In the genomic region with DNA sequence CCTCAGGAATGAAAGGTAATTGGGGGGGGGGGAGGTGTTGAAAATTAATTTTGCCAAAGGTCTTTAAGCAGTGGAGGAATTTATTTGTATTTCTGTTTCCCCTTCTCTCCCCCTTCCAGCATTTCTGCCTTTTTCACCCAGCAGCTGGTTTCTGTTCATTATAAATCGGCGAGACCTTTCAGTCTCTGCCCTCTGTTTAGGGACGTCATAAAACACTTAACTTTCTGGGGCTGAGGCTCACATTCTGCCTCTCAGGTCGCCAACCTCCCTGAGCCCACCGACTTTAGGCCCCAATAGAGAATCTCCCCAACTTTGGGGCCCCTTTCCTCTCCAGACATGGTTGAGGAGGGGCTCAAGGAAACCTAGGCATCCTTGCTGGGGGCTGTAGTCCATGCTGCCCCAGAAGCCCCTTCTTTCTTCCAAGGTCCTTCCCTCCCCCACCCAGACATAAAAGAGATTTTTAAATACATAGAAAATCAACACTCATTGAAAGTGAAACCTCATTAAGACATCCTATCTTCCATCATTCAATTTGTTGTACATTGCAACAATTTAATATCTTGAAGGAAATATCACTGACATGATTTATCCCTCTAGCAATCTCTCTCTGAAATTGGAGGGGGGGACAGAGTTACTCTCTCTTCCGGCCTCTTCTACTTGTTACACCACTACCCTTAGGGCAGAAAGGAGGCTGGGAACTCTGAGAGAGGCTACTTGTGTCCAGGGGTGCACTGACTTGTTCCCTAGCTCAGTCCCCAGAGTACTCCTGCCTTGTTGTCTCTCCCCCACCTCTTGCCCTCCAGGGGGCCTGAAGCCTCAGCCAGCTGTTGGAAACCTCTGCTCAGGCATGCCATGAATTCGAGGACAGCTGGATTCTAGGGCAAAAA, we compare ENCODE assay signal across 20 cellular contexts. TPM values are rescaled to one million over a fixed set of nuclear protein-coding genes. Genes with fewer than 3 reads are reported as not detected.
DNase-seq lines count a peak whose midpoint lies in the region; ATAC-seq and TF ChIP-seq lines count a peak whose summit lies in the region.
"Had no signal": no experiment of that assay in that cellular context is flagged by ENCODE, and none has a peak within 500 bp of the region (broad histone marks: within the 10 kb centered on the region; RNA-seq: fewer than 3 reads in every experiment).

No MANE protein-coding gene starts in this region.

- CTCF ChIA-PET in AG04449 (lab: Yijun Ruan, JAX): interaction anchor here (3.4 to 23.4 kb wide), 5 partner anchors 18 to 189 kb away, joined by 10 to 908 read pairs (median 44); a partner anchor contains a TSS
- CTCF ChIA-PET in OCI-LY7 (lab: Charles Lee; ENCODE audit: unreplicated experiment): interaction anchor here (1.3 kb wide), 1 partner anchor 166 kb away, joined by 3 read pairs; no protein-coding TSS in a partner anchor

- H3K4me3 ChIP-seq in AG04449 (ENCODE audit: low read depth, low read length) (peak overlapping the region; percentile 42), OCI-LY7 (ENCODE audit: low read depth, low read length, poor library complexity, severe bottlenecking) (no peak overlapping the region), fibroblast of villous mesenchyme (ENCODE audit: low read depth, low read length) (peak overlapping the region; percentile 28), heart right ventricle (no peak overlapping the region), vagina (no peak overlapping the region)
- H3K4me3 ChIP-seq: heart left ventricle, thyroid gland had no signal

- TF ChIP-seq CTCF in AG04449 (IDR thresholded peaks at IDR 0.05; ENCODE audit: insufficient read depth, low read length, missing control alignments) (peak; percentile 19), OCI-LY7 (conservative IDR thresholded peaks at IDR 0.05; ENCODE audit: low read length) (no peak), fibroblast of villous mesenchyme (IDR thresholded peaks at IDR 0.05; ENCODE audit: insufficient read depth, low read depth, low read length) (no peak), heart right ventricle (IDR thresholded peaks at IDR 0.05) (no peak), vagina (IDR thresholded peaks at IDR 0.05) (no peak)

- BruUV-seq in OCI-LY7 (replicated peaks; lab: Mats Ljungman, UMichigan): no TSS peak

- no peak for ATAC-seq in HG03159 (IDR thresholded peaks at IDR 0.05; ENCODE audit: unreplicated experiment)
- no peak for ATAC-seq in heart right ventricle
- ATAC-seq in left cardiac atrium: no peak
- ATAC-seq: heart left ventricle had no signal

- H3K36me3 ChIP-seq in OCI-LY7 (ENCODE audit: insufficient read depth, low read length): no peaks in the 10 kb centered on the region
- no peaks in the 10 kb centered on the region for H3K36me3 ChIP-seq in heart right ventricle
- no peaks in the 10 kb centered on the region for H3K36me3 ChIP-seq in vagina
- H3K36me3 ChIP-seq: brain microvascular endothelial cell, heart left ventricle, thyroid gland had no signal

- no peaks in the 10 kb centered on the region for H4K20me1 ChIP-seq in OCI-LY7 (ENCODE audit: insufficient read depth, low read length)

- H3K27ac ChIP-seq in OCI-LY7 (ENCODE audit: low read depth, low read length, poor library complexity, severe bottlenecking) (no peak overlapping the region), heart right ventricle (no peak overlapping the region), vagina (no peak overlapping the region)
- H3K27ac ChIP-seq: brain microvascular endothelial cell, epithelial cell of prostate, heart left ventricle, thyroid gland had no signal

- DNase-seq in AG04449 (ENCODE audit: low read depth, low spot score) (no peak), OCI-LY7 (ENCODE audit: low spot score) (no peak), fibroblast of villous mesenchyme (ENCODE audit: low read depth) (no peak), posterior vena cava (ENCODE audit: low spot score) (peak; percentile 45), heart right ventricle (no peak), left cardiac atrium (no peak), vagina (ENCODE audit: extremely low spot score in 2 of 2) (no peak)
- DNase-seq: activated CD4-positive, alpha-beta T cell treated with anti-CD3 and anti-CD28 coated beads, Interleukin-2, amount 50 U/mL, for 4 hours; activated naive CD4-positive, alpha-beta T cell treated with anti-CD3 and anti-CD28 coated beads, Interleukin-2, amount 50 U/mL, for 16 hours; activated T-cell treated with anti-CD3 and anti-CD28 coated beads, Interleukin-2, amount 50 U/mL, for 24 hours; brain microvascular endothelial cell; GOT3; heart left ventricle; Kasumi-1; NCI-H146; RPMI8226; thyroid gland had no signal

- peak overlapping the region; percentile 53 for H3K4me2 ChIP-seq in OCI-LY7 (ENCODE audit: low read length)

- POLR2A ChIA-PET in AG04449 (lab: Yijun Ruan, JAX) (interaction anchor here (0.9 to 3.9 kb wide), 5 partner anchors 9 to 41 kb away, joined by 3 to 28 read pairs (median 14); a partner anchor contains a TSS), OCI-LY7 (lab: Charles Lee) (interaction anchor here (0.7 to 0.8 kb wide), 2 partner anchors 108 to 190 kb away, joined by 4 to 6 read pairs; no protein-coding TSS in a partner anchor)

- intact Hi-C loops in OCI-LY7 (cut with micrococcal nuclease; ENCODE audit: unreplicated experiment) (no loop called here), posterior vena cava (cut with DNase I) (loop anchor here (2.0 to 5.0 kb wide), 2 partner anchors 19 to 33 kb away; no protein-coding TSS in a partner anchor), heart right ventricle (cut with DNase I) (no loop called here), left cardiac atrium (cut with DNase I) (no loop called here), vagina (cut with DNase I) (no loop called here)

- H2AFZ ChIP-seq in OCI-LY7 (ENCODE audit: low read length): peak overlapping the region; percentile 51

- H3K9me2 ChIP-seq in OCI-LY7 (ENCODE audit: insufficient read depth, low read length): no peaks in the 10 kb centered on the region

- TF ChIP-seq POLR2A in vagina (IDR thresholded peaks at IDR 0.05): no peak

- WGBS in heart right ventricle, 2 donors: 34 to 38% methylated on average over 7 of the region's 7 CpGs

- H3K9me3 ChIP-seq in OCI-LY7 (ENCODE audit: low read length) (no peaks in the 10 kb centered on the region), heart right ventricle (no peaks in the 10 kb centered on the region), vagina (no peaks in the 10 kb centered on the region)
- H3K9me3 ChIP-seq: heart left ventricle, thyroid gland had no signal

- no peaks in the 10 kb centered on the region for H3K79me2 ChIP-seq in OCI-LY7 (ENCODE audit: insufficient read depth, low read depth, low read length)

- H3K4me1 ChIP-seq in OCI-LY7 (ENCODE audit: insufficient read depth, low read length, poor library complexity, severe bottlenecking) (peaks cover 66% of the 10 kb centered on the region), heart right ventricle (peaks cover 0 to 12% (median 1%) of the 10 kb centered on the region in 9 donors), vagina (peaks cover 11% of the 10 kb centered on the region)

- peaks cover 41 to 100% (median 100%) of the 10 kb centered on the region in 7 donors for H3K27me3 ChIP-seq in heart right ventricle
- H3K27me3 ChIP-seq in vagina: peaks cover 21% of the 10 kb centered on the region

RNA-seq across cellular contexts. Expression of a gene that starts 2.5 kb away (rescaled TPM):
- 0.92 and 1.6 TPM in 2 replicates for total RNA-seq in OCI-LY7 (2014; rRNA removed; shearing (Covaris generic))
- total RNA-seq in OCI-LY7 (2022) (2.7 and 3.7 TPM in 2 replicates), fibroblast of villous mesenchyme (1.6 and 1.7 TPM in 2 replicates), posterior vena cava (10 to 100 TPM; 23.5 to 31.1 TPM), heart right ventricle (under 1 TPM in 4 of 10 donors, not detected in 6; 0.13 to 0.36 (median 0.18) TPM), left cardiac atrium (under 1 TPM in 1 of 2 donors, not detected in 1; 0.50 TPM), vagina (not detected)
- under 1 TPM; 0.03 to 0.29 TPM for polyA plus RNA-seq in heart right ventricle
- total RNA-seq: thyroid gland had no signal

RNA-seq across cellular contexts. Expression of a gene that starts 7.1 kb away (rescaled TPM):
- not detected in 2 replicates for total RNA-seq in OCI-LY7 (2014; rRNA removed; shearing (Covaris generic))
- total RNA-seq in OCI-LY7 (2022) (not detected in 2 replicates), fibroblast of villous mesenchyme (0.43 and 1.3 TPM in 2 replicates), posterior vena cava (1 to 10 TPM; 2.9 to 5.6 TPM), heart right ventricle (not detected), left cardiac atrium (not detected), vagina (not detected)
- under 1 TPM in 1 of 2 donors, not detected in 1; 0.01 TPM for polyA plus RNA-seq in heart right ventricle
- total RNA-seq: heart left ventricle, mucosa of gallbladder had no signal
- polyA plus RNA-seq: heart left ventricle had no signal

RNA-seq across cellular contexts. Expression of a gene that starts 17.0 kb away (rescaled TPM):
- not detected in 2 replicates for total RNA-seq in OCI-LY7 (2014; rRNA removed; shearing (Covaris generic))
- total RNA-seq in OCI-LY7 (2022): not detected in 2 replicates
- total RNA-seq in fibroblast of villous mesenchyme: 0.86 and 2.6 TPM in 2 replicates
- total RNA-seq in posterior vena cava: 10 to 100 TPM; 13.5 to 22.4 TPM
- not detected for total RNA-seq in heart right ventricle
- polyA plus RNA-seq in heart right ventricle: not detected
- total RNA-seq in left cardiac atrium: not detected
- not detected for total RNA-seq in vagina
- total RNA-seq: heart left ventricle, mucosa of gallbladder, thyroid gland had no signal
- polyA plus RNA-seq: heart left ventricle had no signal

RNA-seq across cellular contexts. Expression of a gene that starts 25.8 kb away (rescaled TPM):
- total RNA-seq in OCI-LY7 (2014; rRNA removed; shearing (Covaris generic)): not detected in 2 replicates
- 0.42 and 0.57 TPM in 2 replicates for total RNA-seq in OCI-LY7 (2022)
- total RNA-seq in fibroblast of villous mesenchyme: 0.86 and 7.4 TPM in 2 replicates
- 10 to 100 TPM in 1 of 2 donors, 1 to 10 TPM in 1; 7.0 to 12.0 TPM for total RNA-seq in posterior vena cava
- not detected for total RNA-seq in heart right ventricle
- not detected for polyA plus RNA-seq in heart right ventricle
- not detected for total RNA-seq in left cardiac atrium
- not detected for total RNA-seq in vagina
- total RNA-seq: heart left ventricle, mucosa of gallbladder had no signal
- polyA plus RNA-seq: heart left ventricle had no signal

RNA-seq across cellular contexts. Expression of a gene that starts 27.9 kb away (rescaled TPM):
- 6.2 and 7.1 TPM in 2 replicates for total RNA-seq in OCI-LY7 (2014; rRNA removed; shearing (Covaris generic))
- total RNA-seq in OCI-LY7 (2022) (20.0 and 20.1 TPM in 2 replicates), fibroblast of villous mesenchyme (under 0.01 and 1.6 TPM in 2 replicates), posterior vena cava (10 to 100 TPM; 17.1 to 19.4 TPM), heart right ventricle (under 1 TPM in 3 of 10 donors, not detected in 7; 0.21 to 0.22 (median 0.21) TPM), left cardiac atrium (under 1 TPM; 0.16 to 0.35 TPM), vagina (1.2 TPM)
- polyA plus RNA-seq in heart right ventricle: under 1 TPM in 1 of 2 donors, not detected in 1; 0.03 TPM

Comparison
In these comparisons a context has a peak if more than half of its experiments do, and no peak if none do; other contexts are left out.
1. H3K4me3 ChIP-seq: peak in AG04449 (single experiment) and fibroblast of villous mesenchyme (single experiment); none in OCI-LY7 (single experiment), heart right ventricle (0 of 10) and vagina (0 of 2).
2. intact Hi-C loops: an anchor here in posterior vena cava (2.0 to 5.0 kb wide); none called in OCI-LY7, heart right ventricle, left cardiac atrium and vagina.